Comparison of ENCODE assay signal across 10 cellular contexts in the genomic region with DNA sequence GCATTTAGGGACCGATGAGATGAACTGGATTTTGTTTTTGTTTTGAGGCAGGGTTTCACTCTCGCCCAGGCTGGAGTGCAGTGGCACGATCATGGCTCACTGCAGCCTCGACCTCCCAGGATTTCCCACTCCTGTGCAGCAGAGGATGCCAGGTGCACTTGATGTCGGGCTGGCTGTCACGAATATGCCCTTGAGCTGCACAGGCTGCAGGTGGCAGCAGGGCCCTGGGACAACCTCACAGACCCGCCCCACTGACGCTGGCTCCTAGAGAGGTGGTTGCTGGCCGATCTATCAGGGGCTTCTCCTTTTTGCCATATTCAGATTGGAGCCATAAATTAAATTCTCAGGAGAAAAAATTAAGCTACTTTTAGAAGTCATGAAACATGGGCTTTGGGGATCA. TPM values are rescaled to one million over a fixed set of nuclear protein-coding genes. Genes with fewer than 3 reads are reported as not detected.
A peak's percentile ranks its signal among the peaks of the same experiment; 100 is the strongest.
DNase-seq lines count a peak whose midpoint lies in the region; ATAC-seq, FAIRE-seq and TF ChIP-seq lines count a peak whose summit lies in the region.
"Had no signal": no experiment of that assay in that cellular context is flagged by ENCODE, and none has a peak within 500 bp of the region (broad histone marks: within the 10 kb centered on the region; RNA-seq: fewer than 3 reads in every experiment).

No MANE protein-coding gene starts in this region.

- H3K9me3 ChIP-seq in Loucy (ENCODE audit: insufficient read depth, low read depth, low read length) (no peaks in the 10 kb centered on the region), T-helper 17 cell (ENCODE audit: control insufficient read depth, low read length, poor library complexity, severe bottlenecking) (no peaks in the 10 kb centered on the region), small intestine (ENCODE audit: control insufficient read depth, low read depth) (no peaks in the 10 kb centered on the region)
- H3K9me3 ChIP-seq: vagina had no signal

- H3F3A ChIP-seq in Loucy (ENCODE audit: low read depth), result no peaks in the 10 kb centered on the region

- peaks cover 14% of the 10 kb centered on the region for H3K4me1 Mint-ChIP-seq in activated CD8-positive, alpha-beta T cell treated with anti-CD3 and anti-CD28 coated beads for 36 hours (ENCODE audit: low read depth)
- H3K4me1 Mint-ChIP-seq in activated CD8-positive, alpha-beta T cell treated with anti-CD3 and anti-CD28 coated beads, Interleukin-2, amount 10 ng/mL, durations not matched to agents 7 days and 5 days (ENCODE audit: low read depth), result peaks cover 21% of the 10 kb centered on the region
- H3K4me1 Mint-ChIP-seq in T-helper 17 cell, result peaks cover 14% of the 10 kb centered on the region

- H3K27me3 Mint-ChIP-seq in activated CD8-positive, alpha-beta T cell treated with anti-CD3 and anti-CD28 coated beads for 36 hours, result peaks cover 3% of the 10 kb centered on the region
- H3K27me3 Mint-ChIP-seq in activated CD8-positive, alpha-beta T cell treated with anti-CD3 and anti-CD28 coated beads, Interleukin-2, amount 10 ng/mL, durations not matched to agents 7 days and 5 days (ENCODE audit: low read depth), result peaks cover 41% of the 10 kb centered on the region
- H3K27me3 Mint-ChIP-seq in T-helper 17 cell, result no peaks in the 10 kb centered on the region

- no peaks in the 10 kb centered on the region for H3K36me3 ChIP-seq in Loucy (ENCODE audit: insufficient read depth, low read length)
- no peaks in the 10 kb centered on the region for H3K36me3 ChIP-seq in small intestine (ENCODE audit: control insufficient read depth in 2 of 2, insufficient read depth in 2 of 2, low read length in 2 of 2)
- H3K36me3 ChIP-seq: vagina had no signal

- H3K9me2 ChIP-seq in Loucy (replicated peaks; ENCODE audit: low read depth, low read length), result no peaks in the 10 kb centered on the region

- CTCF ChIA-PET in activated CD8-positive, alpha-beta T cell treated with anti-CD3 and anti-CD28 coated beads for 36 hours (lab: Charles Lee), result interaction anchor here (0.8 to 1.3 kb wide), 2 partner anchors 22 to 28 kb away, joined by 3 read pairs; no protein-coding TSS in a partner anchor
- CTCF ChIA-PET in activated CD8-positive, alpha-beta T cell treated with anti-CD3 and anti-CD28 coated beads, Interleukin-2, amount 10 ng/mL, durations not matched to agents 7 days and 5 days (lab: Charles Lee), result interaction anchor here (1.2 kb wide), 1 partner anchor 30 kb away, joined by 3 read pairs; no protein-coding TSS in a partner anchor

- no peaks in the 10 kb centered on the region for H3K9me3 Mint-ChIP-seq in activated CD8-positive, alpha-beta T cell treated with anti-CD3 and anti-CD28 coated beads for 36 hours
- peaks cover 3% of the 10 kb centered on the region for H3K9me3 Mint-ChIP-seq in activated CD8-positive, alpha-beta T cell treated with anti-CD3 and anti-CD28 coated beads, Interleukin-2, amount 10 ng/mL, durations not matched to agents 7 days and 5 days (ENCODE audit: insufficient read depth)

- no peak overlapping the region for H3K9ac ChIP-seq in Loucy (ENCODE audit: low read depth, low read length, poor library complexity, severe bottlenecking)
- H3K9ac ChIP-seq: GM23248 had no signal

- POLR2A ChIA-PET in activated CD8-positive, alpha-beta T cell treated with anti-CD3 and anti-CD28 coated beads for 36 hours (lab: Charles Lee), result interaction anchor here (0.6 to 1.5 kb wide), 3 partner anchors 17 to 469 kb away, joined by 3 to 4 read pairs (median 3); no protein-coding TSS in a partner anchor
- POLR2A ChIA-PET in activated CD8-positive, alpha-beta T cell treated with anti-CD3 and anti-CD28 coated beads, Interleukin-2, amount 10 ng/mL, durations not matched to agents 7 days and 5 days (lab: Charles Lee), result no interaction called here

- ATAC-seq in activated CD8-positive, alpha-beta T cell treated with anti-CD3 and anti-CD28 coated beads for 36 hours, result peak; percentile 58
- no peak for ATAC-seq in activated CD8-positive, alpha-beta T cell treated with anti-CD3 and anti-CD28 coated beads, Interleukin-2, amount 10 ng/mL, durations not matched to agents 7 days and 5 days
- ATAC-seq in T-helper 17 cell, result peak; percentile 64
- no peak for ATAC-seq in GM19023 (IDR thresholded peaks at IDR 0.05; ENCODE audit: unreplicated experiment)
- ATAC-seq in HG03442 (IDR thresholded peaks at IDR 0.05; ENCODE audit: unreplicated experiment), result no peak
- no peak for ATAC-seq in omental fat pad (ENCODE audit: low FRiP score)

- TF ChIP-seq CTCF in activated CD8-positive, alpha-beta T cell treated with anti-CD3 and anti-CD28 coated beads for 36 hours (IDR thresholded peaks at IDR 0.05), result no peak
- 0 out of 2 replicates have a peak, but pooled peaks have one; percentile 19 for TF ChIP-seq CTCF in Loucy (conservative IDR thresholded peaks at IDR 0.05; ENCODE audit: low read length)
- TF ChIP-seq CTCF in omental fat pad (IDR thresholded peaks at IDR 0.05), result no peak

- intact Hi-C loops in activated CD8-positive, alpha-beta T cell treated with anti-CD3 and anti-CD28 coated beads for 36 hours (cut with micrococcal nuclease), result no loop called here

- H2AFZ ChIP-seq in Loucy (ENCODE audit: low read length), result no peak overlapping the region
- H2AFZ ChIP-seq: GM23248 had no signal

- H3K4me3 Mint-ChIP-seq in activated CD8-positive, alpha-beta T cell treated with anti-CD3 and anti-CD28 coated beads for 36 hours, result no peak overlapping the region
- no peak overlapping the region for H3K4me3 Mint-ChIP-seq in activated CD8-positive, alpha-beta T cell treated with anti-CD3 and anti-CD28 coated beads, Interleukin-2, amount 10 ng/mL, durations not matched to agents 7 days and 5 days
- H3K4me3 Mint-ChIP-seq in T-helper 17 cell, result no peak overlapping the region

- H3K4me1 ChIP-seq in Loucy (ENCODE audit: insufficient read depth, low read length, poor library complexity, severe bottlenecking) (peaks cover 11% of the 10 kb centered on the region), small intestine (ENCODE audit: control insufficient read depth in 2 of 2, insufficient read depth in 1 of 2, low read depth in 1 of 2, low read length in 1 of 2) (no peaks in the 10 kb centered on the region)
- H3K4me1 ChIP-seq: vagina had no signal

- 26 to 53% (median 37%) methylated on average over 9 of the region's 9 CpGs for WGBS in small intestine, 3 donors

- H3K4me2 ChIP-seq in Loucy (ENCODE audit: low read depth, low read length, poor library complexity, severe bottlenecking), result no peak overlapping the region

- H3K27me3 ChIP-seq in Loucy (ENCODE audit: insufficient read depth, low read length, poor library complexity, severe bottlenecking) (no peaks in the 10 kb centered on the region), small intestine (ENCODE audit: control insufficient read depth in 2 of 2, insufficient read depth in 2 of 2, low read length in 2 of 2) (no peaks in the 10 kb centered on the region)
- H3K27me3 ChIP-seq: vagina had no signal

- H3K27ac Mint-ChIP-seq in activated CD8-positive, alpha-beta T cell treated with anti-CD3 and anti-CD28 coated beads for 36 hours, result no peak overlapping the region
- H3K27ac Mint-ChIP-seq in activated CD8-positive, alpha-beta T cell treated with anti-CD3 and anti-CD28 coated beads, Interleukin-2, amount 10 ng/mL, durations not matched to agents 7 days and 5 days, result no peak overlapping the region
- no peak overlapping the region for H3K27ac Mint-ChIP-seq in T-helper 17 cell

- no peak overlapping the region for H3K27ac ChIP-seq in small intestine (ENCODE audit: low read depth in 1 of 2, low read length in 1 of 2)
- H3K27ac ChIP-seq: GM23248, vagina had no signal

- peaks cover 1% of the 10 kb centered on the region for H3K36me3 Mint-ChIP-seq in activated CD8-positive, alpha-beta T cell treated with anti-CD3 and anti-CD28 coated beads for 36 hours (ENCODE audit: low read depth)
- H3K36me3 Mint-ChIP-seq in activated CD8-positive, alpha-beta T cell treated with anti-CD3 and anti-CD28 coated beads, Interleukin-2, amount 10 ng/mL, durations not matched to agents 7 days and 5 days (ENCODE audit: low read depth), result no peaks in the 10 kb centered on the region
- no peaks in the 10 kb centered on the region for H3K36me3 Mint-ChIP-seq in T-helper 17 cell (ENCODE audit: low read depth)

- no peak for FAIRE-seq in small intestine (lab: Jason Lieb, UNC)

- peak; percentile 46 for DNase-seq in activated CD8-positive, alpha-beta T cell treated with anti-CD3 and anti-CD28 coated beads for 36 hours
- DNase-seq in activated CD8-positive, alpha-beta T cell treated with anti-CD3 and anti-CD28 coated beads, Interleukin-2, amount 10 ng/mL, durations not matched to agents 7 days and 5 days, result no peak
- DNase-seq in T-helper 17 cell, result no peak
- peak; percentile 49 for DNase-seq in small intestine
- DNase-seq in omental fat pad (ENCODE audit: low spot score), result no peak
- DNase-seq: GM23248 had no signal

- H3K4me3 ChIP-seq in Loucy (ENCODE audit: low read length, poor library complexity, severe bottlenecking) (no peak overlapping the region), small intestine (ENCODE audit: low read depth in 1 of 2, low read length in 2 of 2) (no peak overlapping the region)
- H3K4me3 ChIP-seq: GM23248, vagina had no signal

- H3K79me2 ChIP-seq in Loucy (ENCODE audit: insufficient read depth, low read length), result no peaks in the 10 kb centered on the region

- H4K20me1 ChIP-seq in Loucy (ENCODE audit: insufficient read depth, low read length, poor library complexity, severe bottlenecking), result no peaks in the 10 kb centered on the region

RNA-seq across cellular contexts. Expression of a gene that starts 32.2 kb away (rescaled TPM):
- total RNA-seq in activated CD8-positive, alpha-beta T cell treated with anti-CD3 and anti-CD28 coated beads for 36 hours, result 10 to 100 TPM; 23.8 to 24.7 TPM
- 10 to 100 TPM; 21.2 to 21.4 TPM for total RNA-seq in activated CD8-positive, alpha-beta T cell treated with anti-CD3 and anti-CD28 coated beads, Interleukin-2, amount 10 ng/mL, durations not matched to agents 7 days and 5 days
- total RNA-seq in T-helper 17 cell (10 to 100 TPM in 1 of 2 donors, 1 to 10 TPM in 1; 9.2 to 14.2 TPM), omental fat pad (10 to 100 TPM; 32.9 to 54.0 (median 48.1) TPM)
- 10 to 100 TPM; 35.6 to 84.5 (median 82.1) TPM for polyA plus RNA-seq in small intestine

RNA-seq across cellular contexts. Expression of a gene that starts 36.4 kb away (rescaled TPM):
- 1 to 10 TPM; 8.8 to 9.0 TPM for total RNA-seq in activated CD8-positive, alpha-beta T cell treated with anti-CD3 and anti-CD28 coated beads for 36 hours
- total RNA-seq in activated CD8-positive, alpha-beta T cell treated with anti-CD3 and anti-CD28 coated beads, Interleukin-2, amount 10 ng/mL, durations not matched to agents 7 days and 5 days, result 10 to 100 TPM; 28.0 to 28.1 TPM
- total RNA-seq in T-helper 17 cell, result 10 to 100 TPM; 24.3 to 27.2 TPM
- 10 to 100 TPM; 14.4 to 31.1 (median 28.2) TPM for polyA plus RNA-seq in small intestine
- total RNA-seq in omental fat pad, result 10 to 100 TPM; 29.6 to 47.0 (median 31.1) TPM

Comparison
In these comparisons a context has a peak if more than half of its experiments do, and no peak if none do; other contexts are left out.
1. ATAC-seq: peak in activated CD8-positive, alpha-beta T cell treated with anti-CD3 and anti-CD28 coated beads for 36 hours (single experiment) and T-helper 17 cell (single experiment); none in activated CD8-positive, alpha-beta T cell treated with anti-CD3 and anti-CD28 coated beads, Interleukin-2, amount 10 ng/mL, durations not matched to agents 7 days and 5 days (single experiment), GM19023 (single experiment), HG03442 (single experiment) and omental fat pad (single experiment).
2. DNase-seq: peak in activated CD8-positive, alpha-beta T cell treated with anti-CD3 and anti-CD28 coated beads for 36 hours (single experiment) and small intestine (single experiment); none in activated CD8-positive, alpha-beta T cell treated with anti-CD3 and anti-CD28 coated beads, Interleukin-2, amount 10 ng/mL, durations not matched to agents 7 days and 5 days (single experiment), T-helper 17 cell (0 of 3) and omental fat pad (single experiment).